Comparison of ENCODE assay signal across 11 cellular contexts in genomic region chr4:82515705-82516104, GRCh38. TPM values are rescaled to one million over a fixed set of nuclear protein-coding genes. Genes with fewer than 3 reads are reported as not detected.
A peak's percentile ranks its signal among the peaks of the same experiment; 100 is the strongest.
DNase-seq lines count a peak whose midpoint lies in the region; ATAC-seq, FAIRE-seq and TF ChIP-seq lines count a peak whose summit lies in the region.
"Had no signal": no experiment of that assay in that cellular context is flagged by ENCODE, and none has a peak within 500 bp of the region (broad histone marks: within the 10 kb centered on the region; RNA-seq: fewer than 3 reads in every experiment).

No MANE protein-coding gene starts in this region.

- WGBS in sigmoid colon, 2 donors: 55 to 61% methylated on average over 3 of the region's 3 CpGs

- H3K36me3 Mint-ChIP-seq in HFFc6 (ENCODE audit: low read depth) (no peaks in the 10 kb centered on the region), astrocyte (ENCODE audit: low read depth, unreplicated experiment) (peaks cover 1% of the 10 kb centered on the region), T-helper 17 cell (ENCODE audit: low read depth) (no peaks in the 10 kb centered on the region)
- H3K36me3 Mint-ChIP-seq: activated naive CD4-positive, alpha-beta T cell treated with anti-CD3 and anti-CD28 coated beads, Interleukin-2, amount 50 U/mL, for 24 hours; memory B cell had no signal

- H3K4me1 ChIP-seq in astrocyte (ENCODE audit: insufficient read depth, low read length) (peaks cover 31% of the 10 kb centered on the region), sigmoid colon (peaks cover 0 to 17% (median 4%) of the 10 kb centered on the region in 4 donors)

- no peak for TF ChIP-seq POLR2A in sigmoid colon (IDR thresholded peaks at IDR 0.05)

- no peaks in the 10 kb centered on the region for H3K9me3 Mint-ChIP-seq in HFFc6
- H3K9me3 Mint-ChIP-seq in astrocyte (ENCODE audit: unreplicated experiment): peaks cover 2% of the 10 kb centered on the region
- H3K9me3 Mint-ChIP-seq: activated naive CD4-positive, alpha-beta T cell treated with anti-CD3 and anti-CD28 coated beads, Interleukin-2, amount 50 U/mL, for 24 hours; memory B cell had no signal

- H3K27ac Mint-ChIP-seq in HFFc6 (peak overlapping the region; percentile 53), astrocyte (ENCODE audit: unreplicated experiment) (no peak overlapping the region), T-helper 17 cell (no peak overlapping the region)
- H3K27ac Mint-ChIP-seq: activated naive CD4-positive, alpha-beta T cell treated with anti-CD3 and anti-CD28 coated beads, Interleukin-2, amount 50 U/mL, for 24 hours; memory B cell had no signal

- peaks cover 21% of the 10 kb centered on the region for H3K27me3 Mint-ChIP-seq in HFFc6 (ENCODE audit: insufficient read depth)
- peaks cover 6% of the 10 kb centered on the region for H3K27me3 Mint-ChIP-seq in astrocyte (ENCODE audit: low read depth, unreplicated experiment)
- H3K27me3 Mint-ChIP-seq in T-helper 17 cell: peaks cover 65% of the 10 kb centered on the region

- TF ChIP-seq CTCF in HFFc6 (IDR thresholded peaks at IDR 0.05): no peak
- TF ChIP-seq CTCF in astrocyte (IDR thresholded peaks at IDR 0.05; ENCODE audit: insufficient read depth, low read depth, low read length): no peak
- no peak for TF ChIP-seq CTCF in sigmoid colon (IDR thresholded peaks at IDR 0.05)

- ATAC-seq in Right ventricle myocardium superior (ENCODE audit: poor library complexity): peak; percentile 92
- ATAC-seq in sciatic nerve: peak; percentile 98
- ATAC-seq in HG02759 (IDR thresholded peaks at IDR 0.05; ENCODE audit: unreplicated experiment): no peak
- ATAC-seq in T-helper 17 cell: no peak
- ATAC-seq: HCT116 had no signal

- H3K9ac ChIP-seq in astrocyte (ENCODE audit: low read length): no peak overlapping the region

- H4K20me1 ChIP-seq in astrocyte (ENCODE audit: insufficient read depth, low read length): no peaks in the 10 kb centered on the region

- H3K27ac ChIP-seq in astrocyte (ENCODE audit: low read depth, low read length): no peak overlapping the region
- H3K27ac ChIP-seq in sigmoid colon: peak overlapping the region in 2 of 4 donors; percentile 33 to 43

- H3K9me3 ChIP-seq in astrocyte (ENCODE audit: insufficient read depth, low read depth, low read length): no peaks in the 10 kb centered on the region
- no peaks in the 10 kb centered on the region for H3K9me3 ChIP-seq in T-helper 17 cell (ENCODE audit: control insufficient read depth, low read length, poor library complexity, severe bottlenecking)
- H3K9me3 ChIP-seq in sigmoid colon: no peaks in the 10 kb centered on the region

- no peaks in the 10 kb centered on the region for H3K79me2 ChIP-seq in astrocyte (ENCODE audit: insufficient read depth, low read length)

- no peak overlapping the region for H3K4me3 ChIP-seq in astrocyte (ENCODE audit: insufficient read depth, low read depth, low read length)
- no peak overlapping the region for H3K4me3 ChIP-seq in sigmoid colon

- H3K4me1 Mint-ChIP-seq in HFFc6 (ENCODE audit: low read depth) (peaks cover 31% of the 10 kb centered on the region), astrocyte (ENCODE audit: low read depth, unreplicated experiment) (peaks cover 14% of the 10 kb centered on the region), T-helper 17 cell (peaks cover 3% of the 10 kb centered on the region)
- H3K4me1 Mint-ChIP-seq: activated naive CD4-positive, alpha-beta T cell treated with anti-CD3 and anti-CD28 coated beads, Interleukin-2, amount 50 U/mL, for 24 hours; memory B cell had no signal

- H3K36me3 ChIP-seq in astrocyte (ENCODE audit: insufficient read depth, low read length): no peaks in the 10 kb centered on the region
- no peaks in the 10 kb centered on the region for H3K36me3 ChIP-seq in sigmoid colon

- no peak overlapping the region for H2AFZ ChIP-seq in astrocyte (ENCODE audit: low read depth, low read length)

- peak overlapping the region; percentile 48 for H3K4me2 ChIP-seq in astrocyte (ENCODE audit: low read length)

- H3K4me3 Mint-ChIP-seq in HFFc6: no peak overlapping the region
- H3K4me3 Mint-ChIP-seq in astrocyte (ENCODE audit: unreplicated experiment): no peak overlapping the region
- no peak overlapping the region for H3K4me3 Mint-ChIP-seq in T-helper 17 cell
- H3K4me3 Mint-ChIP-seq: activated naive CD4-positive, alpha-beta T cell treated with anti-CD3 and anti-CD28 coated beads, Interleukin-2, amount 50 U/mL, for 24 hours; memory B cell had no signal

- DNase-seq in HFFc6: peak; percentile 45
- DNase-seq in astrocyte (ENCODE audit: low read depth): peak; percentile 94
- no peak for DNase-seq in Right ventricle myocardium superior
- peak; percentile 65 for DNase-seq in sciatic nerve (ENCODE audit: low spot score)
- no peak for DNase-seq in activated naive CD4-positive, alpha-beta T cell treated with anti-CD3 and anti-CD28 coated beads, Interleukin-2, amount 50 U/mL, for 16 hours
- no peak for DNase-seq in T-helper 17 cell
- no peak for DNase-seq in sigmoid colon

- no peak for TF ChIP-seq EP300 in sigmoid colon (IDR thresholded peaks at IDR 0.05)

- intact Hi-C loops in Right ventricle myocardium superior (cut with DNase I): no loop called here
- intact Hi-C loops in sciatic nerve (cut with DNase I): no loop called here
- intact Hi-C loops in sigmoid colon (cut with DNase I): no loop called here

- no peaks in the 10 kb centered on the region for H3K27me3 ChIP-seq in astrocyte (ENCODE audit: insufficient read depth, low read length)
- no peaks in the 10 kb centered on the region for H3K27me3 ChIP-seq in sigmoid colon

- FAIRE-seq in astrocyte (lab: Jason Lieb, UNC): no peak

RNA-seq across cellular contexts. Expression of gene TMEM150C, which starts 46.1 kb away (rescaled TPM):
- total RNA-seq in HFFc6 (2021; fragmentation: NEBNext Ultra II Directional; extraction: Animal tissue kit (Norgen Biotek cat#: 25700)): not detected
- total RNA-seq in astrocyte: 0.50 and 0.95 TPM in 2 replicates
- total RNA-seq in Right ventricle myocardium superior: 19.4 TPM
- total RNA-seq in sciatic nerve: 14.3 TPM
- under 1 TPM; 0.15 to 0.37 TPM for total RNA-seq in T-helper 17 cell
- 10 to 100 TPM; 11.2 to 25.7 (median 18.9) TPM for total RNA-seq in sigmoid colon
- 1 to 10 TPM; 1.2 to 5.6 (median 1.2) TPM for polyA plus RNA-seq in sigmoid colon

Comparison
In these comparisons a context has a peak if more than half of its experiments do, and no peak if none do; other contexts are left out.
1. DNase-seq: peak in HFFc6 (single experiment), astrocyte (single experiment) and sciatic nerve (single experiment); none in Right ventricle myocardium superior (single experiment), activated naive CD4-positive, alpha-beta T cell treated with anti-CD3 and anti-CD28 coated beads, Interleukin-2, amount 50 U/mL, for 16 hours (single experiment), T-helper 17 cell (0 of 3) and sigmoid colon (single experiment).
2. ATAC-seq: peak in Right ventricle myocardium superior (single experiment) and sciatic nerve (single experiment); none in HG02759 (single experiment) and T-helper 17 cell (single experiment).